ENCODE assay signal across 12 cellular contexts in the genomic region with DNA sequence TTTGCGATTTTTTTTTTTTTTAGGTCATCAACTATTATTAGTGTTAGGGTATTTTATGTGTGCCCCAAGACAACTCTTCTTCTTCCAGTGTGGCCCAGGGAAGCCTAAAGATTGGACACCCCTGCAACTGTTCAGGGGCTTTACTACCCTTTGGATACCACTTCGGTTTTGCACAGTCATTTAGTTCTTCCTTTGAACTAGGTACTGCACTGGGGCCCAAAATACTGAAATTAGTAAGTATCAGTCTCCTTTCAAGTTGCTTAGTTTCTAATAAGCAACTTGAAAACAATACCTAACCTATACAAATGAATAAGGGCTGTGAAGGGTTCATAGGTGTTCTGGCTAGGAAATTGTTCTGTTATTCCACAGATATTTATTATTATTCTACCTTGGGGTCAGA. TPM values are rescaled to one million over a fixed set of nuclear protein-coding genes. Genes with fewer than 3 reads are reported as not detected.
DNase-seq lines count a peak whose midpoint lies in the region; ATAC-seq and TF ChIP-seq lines count a peak whose summit lies in the region.
"Had no signal": no experiment of that assay in that cellular context is flagged by ENCODE, and none has a peak within 500 bp of the region (broad histone marks: within the 10 kb centered on the region; RNA-seq: fewer than 3 reads in every experiment).

No MANE protein-coding gene starts in this region.

- peak; percentile 60 to 73 for ATAC-seq in activated CD4-positive, CD25-positive, alpha-beta regulatory T cell treated with anti-CD3 and anti-CD28 coated beads, Interleukin-2, amount 50 U/mL, for 24 hours
- peak; percentile 94 for ATAC-seq in GM21526 (IDR thresholded peaks at IDR 0.05; ENCODE audit: low FRiP score, unreplicated experiment)
- peak; percentile 89 for ATAC-seq in HG03064 (IDR thresholded peaks at IDR 0.05; ENCODE audit: low read depth, unreplicated experiment)
- ATAC-seq: sciatic nerve had no signal

- H3K4me3 Mint-ChIP-seq in osteocyte (ENCODE audit: unreplicated experiment), result no peak overlapping the region
- H3K4me3 Mint-ChIP-seq: endodermal cell had no signal

- no peak for DNase-seq in activated CD4-positive, CD25-positive, alpha-beta regulatory T cell treated with anti-CD3 and anti-CD28 coated beads, Interleukin-2, amount 50 U/mL, for 72 hours
- DNase-seq in osteocyte (ENCODE audit: extremely low spot score, unreplicated experiment) (no peak), NCI-H187 (lab: John Stamatoyannopoulos, UW) (no peak), NAMALWA (ENCODE audit: low spot score) (no peak)
- DNase-seq in stimulated activated CD8-positive, alpha-beta memory T cell treated with anti-CD3 and anti-CD28 coated beads, Interleukin-4, amount 100 ng/mL, for 48 hours, result no peak
- DNase-seq: endodermal cell, hypothalamus, SHP77 treated with DMSO at 0.1 percent for 48 hours had no signal

- H3K36me3 Mint-ChIP-seq in osteocyte (ENCODE audit: unreplicated experiment), result peaks cover 12% of the 10 kb centered on the region

- H3K9me3 Mint-ChIP-seq in osteocyte (ENCODE audit: unreplicated experiment), result no peaks in the 10 kb centered on the region
- H3K9me3 Mint-ChIP-seq: endodermal cell had no signal

- H3K27me3 Mint-ChIP-seq in osteocyte (ENCODE audit: unreplicated experiment), result no peaks in the 10 kb centered on the region

- H3K27ac Mint-ChIP-seq in osteocyte (ENCODE audit: unreplicated experiment), result peak overlapping the region; percentile 58
- H3K27ac Mint-ChIP-seq: endodermal cell had no signal

- TF ChIP-seq CTCF in osteocyte (IDR thresholded peaks at IDR 0.05), result no peak

- peaks cover 17% of the 10 kb centered on the region for H3K4me1 Mint-ChIP-seq in osteocyte (ENCODE audit: unreplicated experiment)
- H3K4me1 Mint-ChIP-seq: endodermal cell had no signal

RNA-seq across cellular contexts. Expression of a gene that starts 45.3 kb away (rescaled TPM):
- total RNA-seq in osteocyte, result 20.6 and 24.7 TPM in 2 replicates

RNA-seq across cellular contexts. Expression of a gene that starts 45.6 kb away (rescaled TPM):
- total RNA-seq in osteocyte, result 17.9 and 20.2 TPM in 2 replicates
